ENCODE assay signal across 8 cellular contexts in genomic region chr21:26169061-26169610, GRCh38. TPM values are rescaled to one million over a fixed set of nuclear protein-coding genes. Genes with fewer than 3 reads are reported as not detected.
DNase-seq lines count a peak whose midpoint lies in the region; ATAC-seq and TF ChIP-seq lines count a peak whose summit lies in the region.

No MANE protein-coding gene starts in this region.

- H3K9me3 ChIP-seq in mucosa of stomach (ENCODE audit: control insufficient read depth, low read length): no peaks in the 10 kb centered on the region

- peak overlapping the region; percentile 54 for H3K27ac Mint-ChIP-seq in activated CD8-positive, alpha-beta memory T cell treated with anti-CD3 and anti-CD28 coated beads, Interleukin-2, amount 10 ng/mL, durations not matched to agents 7 days and 5 days
- peak overlapping the region; percentile 83 to 92 for H3K27ac Mint-ChIP-seq in stimulated activated naive CD8-positive, alpha-beta T cell treated with anti-CD3 and anti-CD28 coated beads, Interleukin-15, amount 100 ng/mL, for 72 hours

- H3K9ac ChIP-seq in mucosa of stomach (ENCODE audit: low read length): peak overlapping the region; percentile 84

- POLR2A ChIA-PET in AG04449 (lab: Yijun Ruan, JAX): interaction anchor here (0.7 to 1.5 kb wide), 6 partner anchors 12 to 265 kb away, joined by 3 to 5 read pairs (median 3); no protein-coding TSS in a partner anchor

- CTCF ChIA-PET in AG04449 (lab: Yijun Ruan, JAX): interaction anchor here (0.8 to 9.2 kb wide), 20 partner anchors 13 to 561 kb away, joined by 3 to 94 read pairs (median 4); no protein-coding TSS in a partner anchor
- CTCF ChIA-PET in activated CD8-positive, alpha-beta memory T cell treated with anti-CD3 and anti-CD28 coated beads, Interleukin-2, amount 10 ng/mL, durations not matched to agents 7 days and 5 days (lab: Charles Lee): interaction anchor here (1.6 kb wide), 1 partner anchor 11 kb away, joined by 4 read pairs; no protein-coding TSS in a partner anchor

- H3K4me3 ChIP-seq in AG04449 (ENCODE audit: low read depth, low read length) (peak overlapping the region; percentile 87), mucosa of stomach (ENCODE audit: low read length) (peak overlapping the region; percentile 93)

- peak; percentile 48 for ATAC-seq in GM18858 (IDR thresholded peaks at IDR 0.05; ENCODE audit: unreplicated experiment)
- ATAC-seq in HG03354 (IDR thresholded peaks at IDR 0.05; ENCODE audit: poor library complexity, severe bottlenecking, unreplicated experiment): peak; percentile 58
- peak; percentile 45 for ATAC-seq in activated CD8-positive, alpha-beta memory T cell treated with anti-CD3 and anti-CD28 coated beads, Interleukin-2, amount 10 ng/mL, durations not matched to agents 7 days and 5 days
- ATAC-seq in esophagus mucosa: peak; percentile 45
- peak; percentile 75 for ATAC-seq in stimulated activated naive CD8-positive, alpha-beta T cell treated with anti-CD3 and anti-CD28 coated beads, Interleukin-15, amount 100 ng/mL, for 72 hours

- H3K4me3 Mint-ChIP-seq in activated CD8-positive, alpha-beta memory T cell treated with anti-CD3 and anti-CD28 coated beads, Interleukin-2, amount 10 ng/mL, durations not matched to agents 7 days and 5 days: peak overlapping the region; percentile 73
- peak overlapping the region; percentile 95 to 98 for H3K4me3 Mint-ChIP-seq in stimulated activated naive CD8-positive, alpha-beta T cell treated with anti-CD3 and anti-CD28 coated beads, Interleukin-15, amount 100 ng/mL, for 72 hours

- H3K36me3 Mint-ChIP-seq in activated CD8-positive, alpha-beta memory T cell treated with anti-CD3 and anti-CD28 coated beads, Interleukin-2, amount 10 ng/mL, durations not matched to agents 7 days and 5 days: no peaks in the 10 kb centered on the region

- no peaks in the 10 kb centered on the region for H3K4me1 ChIP-seq in mucosa of stomach (ENCODE audit: control insufficient read depth, insufficient read depth, low read length)

- no peak for DNase-seq in AG04449 (ENCODE audit: low read depth, low spot score)
- DNase-seq in NCI-H510A (lab: John Stamatoyannopoulos, UW): peak; percentile 73
- peak; percentile 44 for DNase-seq in activated CD8-positive, alpha-beta memory T cell treated with anti-CD3 and anti-CD28 coated beads, Interleukin-2, amount 10 ng/mL, durations not matched to agents 7 days and 5 days
- peak; percentile 46 to 50 for DNase-seq in stimulated activated naive CD8-positive, alpha-beta T cell treated with anti-CD3 and anti-CD28 coated beads, Interleukin-15, amount 100 ng/mL, for 72 hours

- H3K4me1 Mint-ChIP-seq in activated CD8-positive, alpha-beta memory T cell treated with anti-CD3 and anti-CD28 coated beads, Interleukin-2, amount 10 ng/mL, durations not matched to agents 7 days and 5 days: peaks cover 17% of the 10 kb centered on the region
- peaks cover 31% of the 10 kb centered on the region for H3K4me1 Mint-ChIP-seq in stimulated activated naive CD8-positive, alpha-beta T cell treated with anti-CD3 and anti-CD28 coated beads, Interleukin-15, amount 100 ng/mL, for 72 hours

- no peaks in the 10 kb centered on the region for H3K9me3 Mint-ChIP-seq in activated CD8-positive, alpha-beta memory T cell treated with anti-CD3 and anti-CD28 coated beads, Interleukin-2, amount 10 ng/mL, durations not matched to agents 7 days and 5 days (ENCODE audit: low read depth)
- no peaks in the 10 kb centered on the region for H3K9me3 Mint-ChIP-seq in stimulated activated naive CD8-positive, alpha-beta T cell treated with anti-CD3 and anti-CD28 coated beads, Interleukin-15, amount 100 ng/mL, for 72 hours

- peaks cover 34% of the 10 kb centered on the region for H3K27me3 Mint-ChIP-seq in activated CD8-positive, alpha-beta memory T cell treated with anti-CD3 and anti-CD28 coated beads, Interleukin-2, amount 10 ng/mL, durations not matched to agents 7 days and 5 days
- H3K27me3 Mint-ChIP-seq in stimulated activated naive CD8-positive, alpha-beta T cell treated with anti-CD3 and anti-CD28 coated beads, Interleukin-15, amount 100 ng/mL, for 72 hours: peaks cover 11% of the 10 kb centered on the region

- no peaks in the 10 kb centered on the region for H3K27me3 ChIP-seq in mucosa of stomach (ENCODE audit: control insufficient read depth, insufficient read depth, low read length)

- peak; percentile 53 for TF ChIP-seq CTCF in AG04449 (IDR thresholded peaks at IDR 0.05; ENCODE audit: insufficient read depth, low read length, missing control alignments)

- H3K36me3 ChIP-seq in mucosa of stomach (ENCODE audit: control insufficient read depth, insufficient read depth, low read length): no peaks in the 10 kb centered on the region

RNA-seq across cellular contexts. Expression of gene APP, which starts 1.4 kb away (rescaled TPM):
- 10 to 100 TPM; 11.2 to 25.1 TPM for total RNA-seq in activated CD8-positive, alpha-beta memory T cell treated with anti-CD3 and anti-CD28 coated beads, Interleukin-2, amount 10 ng/mL, durations not matched to agents 7 days and 5 days
- total RNA-seq in esophagus mucosa: 185 TPM
